ENCODE assay signal across 1 cellular context in genomic region chr7:16841681-16842080, GRCh38.
TF ChIP-seq lines count a peak whose summit lies in the region.

No MANE protein-coding gene starts in this region.

TF ChIP-seq in K562, 482 proteins besides CTCF, POLR2A, EP300 and RAD21:
- TF ChIP-seq TEAD4 (IDR thresholded peaks at IDR 0.05; ENCODE audit: low read length), result no peak
- no peak for TF ChIP-seq TEAD4 (CRISPR knock-in tag; IDR thresholded peaks at IDR 0.05; ENCODE audit: borderline replicate concordance)
- no peak for TF ChIP-seq GATAD2B (IDR thresholded peaks at IDR 0.05; ENCODE audit: borderline replicate concordance)
- no peak for TF ChIP-seq ZBTB2 (IDR thresholded peaks at IDR 0.05)
- no peak for TF ChIP-seq MAX (CRISPR knock-in tag; IDR thresholded peaks at IDR 0.05)
- no peak for TF ChIP-seq MCM2 (IDR thresholded peaks at IDR 0.05; ENCODE audit: low read depth)
- no peak for TF ChIP-seq MBD2 (IDR thresholded peaks at IDR 0.05; ENCODE audit: borderline replicate concordance, low read depth)
- TF ChIP-seq CSDE1 (IDR thresholded peaks at IDR 0.05), result no peak
- no peak for TF ChIP-seq PHF21A (IDR thresholded peaks at IDR 0.05; ENCODE audit: borderline replicate concordance, low read depth)
- TF ChIP-seq NR1H2 (CRISPR knock-in tag; IDR thresholded peaks at IDR 0.05), result no peak
- TF ChIP-seq ZNF282 (CRISPR knock-in tag; IDR thresholded peaks at IDR 0.05), result no peak
- TF ChIP-seq U2AF1 (optimal IDR thresholded peaks at IDR 0.05; ENCODE audit: low read depth, low read length), result no peak
- TF ChIP-seq SMARCA4 (IDR thresholded peaks at IDR 0.05), result no peak
- no peak for TF ChIP-seq ZNF512 (tag; IDR thresholded peaks at IDR 0.05)
- no peak for TF ChIP-seq SMARCB1 (IDR thresholded peaks at IDR 0.05; ENCODE audit: insufficient read length, low read depth)
- TF ChIP-seq POLR2H (tag; IDR thresholded peaks at IDR 0.05; ENCODE audit: low read depth), result no peak
- TF ChIP-seq FUS (optimal IDR thresholded peaks at IDR 0.05; ENCODE audit: low read depth, low read length), result no peak
- TF ChIP-seq MXI1 (IDR thresholded peaks at IDR 0.05; ENCODE audit: low read depth, low read length), result no peak
- TF ChIP-seq CCNT2 (IDR thresholded peaks at IDR 0.05; ENCODE audit: borderline replicate concordance, extremely low read depth, insufficient read length, low read depth, low read length), result no peak
- no peak for TF ChIP-seq CBFA2T2 (conservative IDR thresholded peaks at IDR 0.05)
